ENCODE assay signal across 19 cellular contexts in the genomic region with DNA sequence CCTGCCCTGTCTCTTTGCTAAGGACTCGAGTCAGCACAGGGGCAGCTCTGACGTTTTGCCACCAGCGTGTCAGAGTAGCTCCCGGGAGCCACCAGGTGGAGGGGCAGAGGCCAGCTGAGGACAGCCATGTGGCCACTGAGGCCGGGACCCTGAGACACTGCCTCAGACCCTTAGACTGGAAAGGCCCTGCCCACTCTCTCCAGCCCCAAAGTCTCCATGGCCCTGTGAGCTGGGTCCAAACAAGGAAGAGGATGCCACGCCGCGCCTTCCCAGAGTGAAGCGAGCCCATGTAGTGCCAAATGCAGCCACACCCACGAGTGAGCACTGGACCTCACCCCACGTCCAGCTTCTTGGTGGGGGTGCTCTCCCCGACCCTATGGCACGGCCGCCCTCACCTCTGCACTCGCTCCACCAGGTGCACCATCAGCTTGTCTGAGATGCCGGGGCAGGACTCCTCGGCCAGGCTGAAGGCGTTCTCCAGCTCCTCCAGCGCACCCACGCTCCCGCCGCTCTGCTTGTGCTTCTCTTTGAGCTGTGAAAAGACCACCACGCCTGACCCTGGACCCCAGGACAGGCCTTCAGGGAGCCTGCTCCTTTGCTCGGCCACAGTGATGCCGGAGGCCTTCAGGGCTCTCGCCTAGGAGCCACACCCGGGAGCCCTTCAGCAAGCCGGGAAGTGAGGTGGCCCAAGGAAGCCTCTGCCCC.
"Had no signal": no experiment of that assay in that cellular context is flagged by ENCODE, and none has a peak within 500 bp of the region (broad histone marks: within the 10 kb centered on the region; RNA-seq: fewer than 3 reads in every experiment).

No MANE protein-coding gene starts in this region.

- H3K27ac ChIP-seq: brain microvascular endothelial cell had no signal

- H3K27me3 ChIP-seq: brain microvascular endothelial cell had no signal

- ATAC-seq: activated CD8-positive, alpha-beta T cell treated with anti-CD3 and anti-CD28 coated beads for 36 hours; activated T-cell treated with anti-CD3 and anti-CD28 coated beads, Interleukin-2, amount 50 U/mL, for 72 hours; Panc1 had no signal

- DNase-seq: activated CD4-positive, alpha-beta T cell treated with anti-CD3 and anti-CD28 coated beads for 4 hours; activated CD8-positive, alpha-beta memory T cell treated with anti-CD3 and anti-CD28 coated beads, Interleukin-2, amount 50 U/mL, for 4 hours; activated CD8-positive, alpha-beta T cell treated with anti-CD3 and anti-CD28 coated beads for 36 hours; activated gamma-delta T cell treated with Interleukin-2 at 50 U/mL for 16 hours; activated naive CD4-positive, alpha-beta T cell treated with anti-CD3 and anti-CD28 coated beads, Interleukin-2, amount 10 ng/mL, durations not matched to agents 7 days and 5 days; activated naive CD8-positive, alpha-beta T cell treated with anti-CD3 and anti-CD28 coated beads for 36 hours; activated T-cell treated with anti-CD3 and anti-CD28 coated beads, Interleukin-2, amount 50 U/mL, for 72 hours; brain microvascular endothelial cell; KG1; NCI-H1092; NCI-H1930; NCI-H2171 treated with DMSO at 0.1 percent for 48 hours; NCI-H226; NCI-H82; NK-92 treated with Interleukin-12 subunit alpha and Interleukin-12 subunit beta, amount 100 ng/mL, for 24 hours; OCI-M1; RPMI8226; SHP77 treated with DMSO at 0.1 percent for 48 hours had no signal
